ENCODE assay signal across 12 cellular contexts in genomic region chr5:148949871-148950863, GRCh38.
A peak's percentile ranks its signal among the peaks of the same experiment; 100 is the strongest.
DNase-seq lines count a peak whose midpoint lies in the region; ATAC-seq lines count a peak whose summit lies in the region.
"Had no signal": no experiment of that assay in that cellular context is flagged by ENCODE, and none has a peak within 500 bp of the region (broad histone marks: within the 10 kb centered on the region; RNA-seq: fewer than 3 reads in every experiment).

No MANE protein-coding gene starts in this region.

- peaks cover 12% of the 10 kb centered on the region for H3K4me1 ChIP-seq in mesendoderm (ENCODE audit: control insufficient read depth, low read depth, low read length)
- no peaks in the 10 kb centered on the region for H3K4me1 ChIP-seq in CD8-positive, alpha-beta memory T cell (ENCODE audit: insufficient read depth, low read length)

- H3K4ac ChIP-seq in mesendoderm (ENCODE audit: low read depth, low read length), result peak overlapping the region; percentile 59

- DNase-seq in Right ventricle myocardium inferior (ENCODE audit: missing footprints) (no peak), cardiac septum (ENCODE audit: low spot score) (no peak), mesendoderm (peak; percentile 67), kidney glomerular epithelial cell (lab: John Stamatoyannopoulos, UW) (no peak)
- DNase-seq in activated effector memory CD4-positive, alpha-beta T cell treated with anti-CD3 and anti-CD28 coated beads, Interleukin-2, amount 50 U/mL, for 16 hours, result no peak
- DNase-seq in CD8-positive, alpha-beta memory T cell, result no peak
- DNase-seq: DMS153, KBM-7, NCI-H2227 treated with DMSO at 0.1 percent for 48 hours had no signal

- peak overlapping the region; percentile 38 for H3K9ac ChIP-seq in mesendoderm (ENCODE audit: low read length)

- no peak overlapping the region for H3K23ac ChIP-seq in mesendoderm (ENCODE audit: low read length)

- H2AK5ac ChIP-seq in mesendoderm (ENCODE audit: low read length), result peak overlapping the region; percentile 49

- no peaks in the 10 kb centered on the region for H3K9me3 Mint-ChIP-seq in CD8-positive, alpha-beta memory T cell

- intact Hi-C loops in Right ventricle myocardium inferior (cut with DNase I), result no loop called here
- intact Hi-C loops in cardiac septum (cut with DNase I), result no loop called here

- no peak overlapping the region for H3K4me3 ChIP-seq in mesendoderm (ENCODE audit: low read length)
- no peak overlapping the region for H3K4me3 ChIP-seq in CD8-positive, alpha-beta memory T cell (ENCODE audit: low read length)

- H4K5ac ChIP-seq in mesendoderm (ENCODE audit: low read length), result no peak overlapping the region

- peak overlapping the region; percentile 69 for H3K56ac ChIP-seq in mesendoderm (ENCODE audit: low read length)

- no peak overlapping the region for H2BK15ac ChIP-seq in mesendoderm (replicated peaks; ENCODE audit: low read depth)

- H3K79me2 ChIP-seq in mesendoderm (ENCODE audit: control insufficient read depth, insufficient read depth, low read length), result no peaks in the 10 kb centered on the region

- no peak overlapping the region for H3K4me2 ChIP-seq in mesendoderm (ENCODE audit: low read length)

- H3K27ac ChIP-seq in mesendoderm (ENCODE audit: low read depth, low read length), result peak overlapping the region; percentile 48
- no peak overlapping the region for H3K27ac ChIP-seq in CD8-positive, alpha-beta memory T cell (ENCODE audit: low read depth, low read length)

- WGBS in mesendoderm (ENCODE audit: extremely low coverage, insufficient coverage, low lambda C conversion rate), result no CpG with 5 or more reads among the region's 6 CpGs

- H3K36me3 ChIP-seq in mesendoderm (ENCODE audit: control insufficient read depth, insufficient read depth, low read length), result no peaks in the 10 kb centered on the region
- no peaks in the 10 kb centered on the region for H3K36me3 ChIP-seq in CD8-positive, alpha-beta memory T cell (ENCODE audit: insufficient read depth, low read length)

- H4K8ac ChIP-seq in mesendoderm (ENCODE audit: low read depth, low read length), result no peak overlapping the region

- no peaks in the 10 kb centered on the region for H3K4me1 Mint-ChIP-seq in CD8-positive, alpha-beta memory T cell
- H3K4me1 Mint-ChIP-seq: brain had no signal

- peak; percentile 84 for ATAC-seq in Right ventricle myocardium inferior
- peak; percentile 96 for ATAC-seq in esophagus mucosa
- ATAC-seq in HG02870 (IDR thresholded peaks at IDR 0.05; ENCODE audit: unreplicated experiment), result no peak

- peak overlapping the region; percentile 32 for H3K18ac ChIP-seq in mesendoderm (ENCODE audit: low read length)

- CTCF ChIA-PET in CD8-positive, alpha-beta memory T cell (lab: Charles Lee), result interaction anchor here (1.0 to 2.6 kb wide), 5 partner anchors 17 to 129 kb away, joined by 3 to 13 read pairs (median 4); no protein-coding TSS in a partner anchor

- no peaks in the 10 kb centered on the region for H3K79me1 ChIP-seq in mesendoderm (ENCODE audit: low read length)

- peak overlapping the region in 3 of 8 donors; percentile 29 to 46 (median 34) for H3K27ac Mint-ChIP-seq in CD8-positive, alpha-beta memory T cell
- H3K27ac Mint-ChIP-seq: brain had no signal

- H3K9me3 ChIP-seq in CD8-positive, alpha-beta memory T cell (ENCODE audit: low read length), result no peaks in the 10 kb centered on the region

- H3K27me3 Mint-ChIP-seq in CD8-positive, alpha-beta memory T cell, result peaks cover 0 to 2% of the 10 kb centered on the region in 2 donors
- H3K27me3 Mint-ChIP-seq: brain had no signal

- H2BK5ac ChIP-seq in mesendoderm (ENCODE audit: low read length), result peak overlapping the region; percentile 86

- peaks cover 0 to 1% (median 0%) of the 10 kb centered on the region in 3 donors for H3K36me3 Mint-ChIP-seq in CD8-positive, alpha-beta memory T cell
- H3K36me3 Mint-ChIP-seq: brain had no signal

- peak overlapping the region; percentile 13 for H2BK120ac ChIP-seq in mesendoderm (ENCODE audit: low read depth, low read length)

- H3K4me3 Mint-ChIP-seq in CD8-positive, alpha-beta memory T cell, result no peak overlapping the region
- H3K4me3 Mint-ChIP-seq: brain had no signal

- POLR2A ChIA-PET in CD8-positive, alpha-beta memory T cell (lab: Charles Lee), result no interaction called here

- H3K27me3 ChIP-seq in mesendoderm (ENCODE audit: insufficient read depth, low read length, poor library complexity), result no peaks in the 10 kb centered on the region
- H3K27me3 ChIP-seq in CD8-positive, alpha-beta memory T cell (ENCODE audit: insufficient read depth, low read length, poor library complexity, severe bottlenecking), result no peaks in the 10 kb centered on the region
